In genomic region chr1:39944410-39944809, GRCh38 we compare ENCODE assay signal across 14 cellular contexts. TPM values are rescaled to one million over a fixed set of nuclear protein-coding genes. Genes with fewer than 3 reads are reported as not detected.
A peak's percentile ranks its signal among the peaks of the same experiment; 100 is the strongest.
DNase-seq lines count a peak whose midpoint lies in the region; ATAC-seq and TF ChIP-seq lines count a peak whose summit lies in the region.
"Had no signal": no experiment of that assay in that cellular context is flagged by ENCODE, and none has a peak within 500 bp of the region (broad histone marks: within the 10 kb centered on the region; RNA-seq: fewer than 3 reads in every experiment).

No MANE protein-coding gene starts in this region.

- POLR2A ChIA-PET in RWPE1 (lab: Yijun Ruan, JAX; ENCODE audit: low non-redundant PET): no interaction called here

- no peak for DNase-seq in RWPE1 (ENCODE audit: low spot score)
- DNase-seq in esophagus squamous epithelium (lab: John Stamatoyannopoulos, UW): no peak
- no peak for DNase-seq in suprapubic skin (ENCODE audit: low spot score in 2 of 2)
- no peak for DNase-seq in T-helper 9 cell
- DNase-seq in inferior parietal cortex (ENCODE audit: extremely low spot score): no peak
- DNase-seq in NCI-H82 treated with DMSO at 0.1 percent for 48 hours (lab: John Stamatoyannopoulos, UW; ENCODE audit: unreplicated experiment): no peak
- DNase-seq: ACHN; AML-193; Caco-2; CD4-positive, alpha-beta T cell; H9; IMR-90 had no signal

- H3K9me3 ChIP-seq in esophagus squamous epithelium (no peaks in the 10 kb centered on the region), suprapubic skin (no peaks in the 10 kb centered on the region)
- H3K9me3 ChIP-seq: Caco-2 had no signal

- no peaks in the 10 kb centered on the region for H3K36me3 Mint-ChIP-seq in activated T-helper 17 cell treated with anti-CD3 and anti-CD28 coated beads, Interleukin-2, amount 50 U/mL, for 72 hours (ENCODE audit: low read depth)

- H3K27me3 Mint-ChIP-seq in activated T-helper 17 cell treated with anti-CD3 and anti-CD28 coated beads, Interleukin-2, amount 50 U/mL, for 72 hours: peaks cover 4% of the 10 kb centered on the region

- H3K4me3 ChIP-seq in esophagus squamous epithelium (no peak overlapping the region), suprapubic skin (no peak overlapping the region)

- peak; percentile 28 for ATAC-seq in activated T-helper 17 cell treated with anti-CD3 and anti-CD28 coated beads, Interleukin-2, amount 50 U/mL, for 72 hours (replicated peaks)

- no peak overlapping the region for H3K27ac Mint-ChIP-seq in activated T-helper 17 cell treated with anti-CD3 and anti-CD28 coated beads, Interleukin-2, amount 50 U/mL, for 72 hours
- H3K27ac Mint-ChIP-seq: CD4-positive, alpha-beta T cell; H9 had no signal

- intact Hi-C loops in esophagus squamous epithelium (cut with DNase I): no loop called here

- H3K9me3 Mint-ChIP-seq in activated T-helper 17 cell treated with anti-CD3 and anti-CD28 coated beads, Interleukin-2, amount 50 U/mL, for 72 hours: no peaks in the 10 kb centered on the region
- H3K9me3 Mint-ChIP-seq: CD4-positive, alpha-beta T cell; H9 had no signal

- no peak overlapping the region for H3K4me3 Mint-ChIP-seq in activated T-helper 17 cell treated with anti-CD3 and anti-CD28 coated beads, Interleukin-2, amount 50 U/mL, for 72 hours
- H3K4me3 Mint-ChIP-seq: CD4-positive, alpha-beta T cell; H9 had no signal

- WGBS in esophagus squamous epithelium, 2 donors: 36 to 37% methylated on average over 5 of the region's 5 CpGs
- 54% methylated on average over 5 of the region's 5 CpGs for WGBS in suprapubic skin

- no peak for TF ChIP-seq CTCF in RWPE1 (conservative IDR thresholded peaks at IDR 0.05; ENCODE audit: low read depth)
- TF ChIP-seq CTCF in esophagus squamous epithelium (IDR thresholded peaks at IDR 0.05): no peak
- no peak for TF ChIP-seq CTCF in suprapubic skin (IDR thresholded peaks at IDR 0.05)

- TF ChIP-seq POLR2A in esophagus squamous epithelium (IDR thresholded peaks at IDR 0.05) (no peak), suprapubic skin (IDR thresholded peaks at IDR 0.05) (no peak)

- H3K36me3 ChIP-seq in esophagus squamous epithelium: no peaks in the 10 kb centered on the region
- H3K36me3 ChIP-seq in suprapubic skin: no peaks in the 10 kb centered on the region

- H3K4me1 Mint-ChIP-seq in activated T-helper 17 cell treated with anti-CD3 and anti-CD28 coated beads, Interleukin-2, amount 50 U/mL, for 72 hours: peaks cover 6% of the 10 kb centered on the region

- CTCF ChIA-PET in RWPE1 (lab: Yijun Ruan, JAX): no interaction called here

- no peak for TF ChIP-seq EP300 in suprapubic skin (IDR thresholded peaks at IDR 0.05)

- H3K27ac ChIP-seq in RWPE1 (peak overlapping the region; percentile 85), esophagus squamous epithelium (peak overlapping the region in 3 of 4 donors; percentile 71 to 83 (median 82)), suprapubic skin (peak overlapping the region; percentile 60)
- H3K27ac ChIP-seq: C4-2B had no signal

- H3K27me3 ChIP-seq in esophagus squamous epithelium: peaks cover 0 to 45% (median 0%) of the 10 kb centered on the region in 4 donors
- peaks cover 2% of the 10 kb centered on the region for H3K27me3 ChIP-seq in suprapubic skin

- H3K4me1 ChIP-seq in esophagus squamous epithelium (peaks cover 10 to 56% (median 20%) of the 10 kb centered on the region in 3 donors), suprapubic skin (peaks cover 44% of the 10 kb centered on the region)
- H3K4me1 ChIP-seq: Caco-2 had no signal

RNA-seq across cellular contexts. Expression of gene MFSD2A, which starts 10.5 kb away (rescaled TPM):
- total RNA-seq in activated T-helper 17 cell treated with anti-CD3 and anti-CD28 coated beads, Interleukin-2, amount 50 U/mL, for 72 hours: 10 to 100 TPM in 1 of 2 donors, 1 to 10 TPM in 1; 8.1 to 10.3 TPM
- total RNA-seq in esophagus squamous epithelium: 10 to 100 TPM; 20.4 to 49.1 (median 30.8) TPM
- total RNA-seq in suprapubic skin: 100 to 1,000 TPM; 169 to 416 (median 303) TPM

RNA-seq across cellular contexts. Expression of gene MYCL, which starts 42.7 kb away (rescaled TPM):
- total RNA-seq in activated T-helper 17 cell treated with anti-CD3 and anti-CD28 coated beads, Interleukin-2, amount 50 U/mL, for 72 hours: under 1 TPM in 1 of 2 donors, not detected in 1; 0.09 TPM
- total RNA-seq in esophagus squamous epithelium (10 to 100 TPM; 15.4 to 27.6 (median 24.8) TPM), suprapubic skin (100 to 1,000 TPM in 2 of 4 donors, 10 to 100 TPM in 2; 62.7 to 131 (median 95.1) TPM)

Comparison
In these comparisons a context has a peak if more than half of its experiments do, and no peak if none do; other contexts are left out.
1. RNA of gene MYCL, which starts 42.7 kb away (total RNA-seq): 62.7 to 131 TPM in suprapubic skin and 15.4 to 27.6 TPM in esophagus squamous epithelium; 0.09 TPM in activated T-helper 17 cell treated with anti-CD3 and anti-CD28 coated beads, Interleukin-2, amount 50 U/mL, for 72 hours; every median in the first group is over 10 times any median in the second.
2. Peak in every context shown above with its lines, with median percentiles within 50 percentile points of each other: H3K27ac ChIP-seq.